In the genomic region with DNA sequence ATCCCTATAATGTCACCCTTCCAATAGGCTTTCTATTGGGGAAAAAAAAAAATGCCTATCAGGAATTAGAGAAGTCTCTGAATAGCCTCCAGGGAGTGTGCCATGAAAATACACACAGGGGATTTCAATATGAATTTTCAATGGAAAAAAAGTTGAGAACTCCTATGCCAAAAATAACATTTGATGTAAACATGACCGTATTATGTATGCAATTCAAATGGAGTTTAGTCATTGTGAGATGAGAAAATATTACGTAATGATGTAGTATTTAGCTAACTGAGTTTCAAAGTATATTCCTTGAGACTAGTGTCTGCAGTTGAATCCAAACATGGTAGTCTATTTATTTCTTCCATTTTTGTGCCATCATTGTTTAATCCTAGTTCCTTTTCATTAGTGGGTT, we compare ENCODE assay signal across 20 cellular contexts.
"Had no signal": no experiment of that assay in that cellular context is flagged by ENCODE, and none has a peak within 500 bp of the region (broad histone marks: within the 10 kb centered on the region; RNA-seq: fewer than 3 reads in every experiment).

No MANE protein-coding gene starts in this region.

- H3K9me3 ChIP-seq: body of pancreas, esophagus muscularis mucosa, gastroesophageal sphincter, sigmoid colon, upper lobe of right lung had no signal

- H3K27ac ChIP-seq: body of pancreas, esophagus muscularis mucosa, gastroesophageal sphincter, sigmoid colon, upper lobe of right lung had no signal

- ATAC-seq: activated CD8-positive, alpha-beta memory T cell treated with anti-CD3 and anti-CD28 coated beads, Interleukin-2, amount 10 ng/mL, durations not matched to agents 7 days and 5 days; body of pancreas; gastroesophageal sphincter; upper lobe of right lung; WTC11 had no signal

- H3K27me3 ChIP-seq: body of pancreas, esophagus muscularis mucosa, gastroesophageal sphincter, sigmoid colon, upper lobe of right lung had no signal

- H3K4me3 ChIP-seq: body of pancreas, esophagus muscularis mucosa, gastroesophageal sphincter, lung, sigmoid colon, upper lobe of right lung had no signal

- H3K36me3 ChIP-seq: esophagus muscularis mucosa, gastroesophageal sphincter, sigmoid colon, upper lobe of right lung had no signal

- DNase-seq: activated CD4-positive, alpha-beta memory T cell treated with anti-CD3 and anti-CD28 coated beads, Interleukin-2, amount 10 ng/mL, durations not matched to agents 7 days and 5 days; activated CD4-positive, alpha-beta T cell treated with anti-CD3 and anti-CD28 coated beads for 48 hours; activated CD8-positive, alpha-beta memory T cell treated with anti-CD3 and anti-CD28 coated beads, Interleukin-2, amount 10 ng/mL, durations not matched to agents 7 days and 5 days; activated naive CD4-positive, alpha-beta T cell; activated naive CD8-positive, alpha-beta T cell treated with anti-CD3 and anti-CD28 coated beads for 36 hours; amygdala; body of pancreas; cortex of kidney; effector CD4-positive, alpha-beta T cell; islet precursor cell; nephron progenitor cell; nucleus accumbens; sigmoid colon; stimulated activated naive CD4-positive, alpha-beta T cell; SW 1271; upper lobe of right lung had no signal
